8 cellular contexts compared by ENCODE assay signal in genomic region chr9:111483862-111484563, GRCh38. TPM values are rescaled to one million over a fixed set of nuclear protein-coding genes. Genes with fewer than 3 reads are reported as not detected.
A peak's percentile ranks its signal among the peaks of the same experiment; 100 is the strongest.
DNase-seq lines count a peak whose midpoint lies in the region; ATAC-seq and TF ChIP-seq lines count a peak whose summit lies in the region.

ECPAS (minus strand) TSS chr9:111484383; CDS start chr9:111472918, 11,465 bp downstream.

- H3K4me3 ChIP-seq in Caco-2 (ENCODE audit: low read depth, low read length) (peak within 1 kb of the TSS; percentile 53), HL-60 (replicated peaks; ENCODE audit: insufficient read depth, low read length) (peak within 1 kb of the TSS; percentile 87), fibroblast of lung (replicated peaks in 1 of 4; ENCODE audit: control extremely low read depth in 1 of 4, insufficient read depth in 1 of 4, low read depth in 3 of 4, low read length in 4 of 4) (peak within 1 kb of the TSS; percentile 70 to 97 (median 80))
- H3K4me3 ChIP-seq in naive thymus-derived CD4-positive, alpha-beta T cell (ENCODE audit: low read length): peak within 1 kb of the TSS; percentile 66

- CTCF ChIA-PET in Caco-2 (lab: Charles Lee): no interaction called here
- CTCF ChIA-PET in naive thymus-derived CD4-positive, alpha-beta T cell (lab: Charles Lee): no interaction called here

- H3K79me2 ChIP-seq in fibroblast of lung (ENCODE audit: control insufficient read depth, insufficient read depth, low read length): peaks cover 41% of the 10 kb centered on the region

- H4K20me1 ChIP-seq in fibroblast of lung (ENCODE audit: control insufficient read depth, extremely low read depth, insufficient read depth, low read length): no peaks in the 10 kb centered on the region

- peak within 1 kb of the TSS; percentile 70 for H3K27ac Mint-ChIP-seq in Caco-2 (ENCODE audit: unreplicated experiment)
- H3K27ac Mint-ChIP-seq in activated T-helper 2 cell treated with anti-CD3 and anti-CD28 coated beads, Interferon-gamma antibody, Interleukin-2, Interleukin-4, amounts not matched to agents 10 μg/mL and 5 μg/mL and 100 μg/mL, durations not matched to agents 14 hours and 24 hours and 36 hours: peak within 1 kb of the TSS; percentile 82
- H3K27ac Mint-ChIP-seq in naive thymus-derived CD4-positive, alpha-beta T cell: peak within 1 kb of the TSS; percentile 60 to 92 (median 85)
- peak within 1 kb of the TSS; percentile 87 for H3K27ac Mint-ChIP-seq in stimulated activated memory B cell treated with anti-CD40 and anti-IgM and Interleukin-4, amounts not matched to agents 10 μg/mL and 1 μg/mL and 100 μg/mL, for 72 hours

- TF ChIP-seq CTCF in Caco-2 (IDR thresholded peaks at IDR 0.05; ENCODE audit: insufficient read depth in 1 of 2, low read depth in 1 of 2, low read length in 1 of 2, severe bottlenecking in 1 of 2, unreplicated experiment in 1 of 2): no peak
- TF ChIP-seq CTCF in HL-60 (IDR thresholded peaks at IDR 0.05; ENCODE audit: insufficient read depth, low read length): no peak
- no peak for TF ChIP-seq CTCF in fibroblast of lung (conservative IDR thresholded peaks at IDR 0.05 in 1 of 2, IDR thresholded peaks at IDR 0.05 in 1 of 2; ENCODE audit: low read depth in 1 of 2, low read length in 2 of 2)

- DNase-seq in Caco-2 (peak; percentile 87 to 88), HL-60 (ENCODE audit: low read depth in 1 of 2, low spot score in 1 of 2) (peak; percentile 55 to 77), RPMI7951 (ENCODE audit: low read depth) (peak; percentile 83), fibroblast of lung (ENCODE audit: low read depth in 2 of 2) (peak; percentile 81 to 83)
- DNase-seq in activated T-helper 2 cell treated with anti-CD3 and anti-CD28 coated beads, Interferon-gamma antibody, Interleukin-2, Interleukin-4, amounts not matched to agents 10 μg/mL and 5 μg/mL and 100 μg/mL, durations not matched to agents 14 hours and 24 hours and 36 hours (ENCODE audit: low spot score): peak; percentile 59
- peak; percentile 53 to 78 (median 62) for DNase-seq in naive thymus-derived CD4-positive, alpha-beta T cell

- H3K36me3 ChIP-seq in Caco-2 (ENCODE audit: control insufficient read depth, insufficient read depth, low read length) (no peaks in the 10 kb centered on the region), fibroblast of lung (ENCODE audit: control insufficient read depth, insufficient read depth, low read length) (no peaks in the 10 kb centered on the region)
- peaks cover 0 to 4% (median 0%) of the 10 kb centered on the region in 3 experiments for H3K36me3 ChIP-seq in naive thymus-derived CD4-positive, alpha-beta T cell (ENCODE audit: control insufficient read depth in 2 of 3, insufficient read depth in 3 of 3, low read length in 3 of 3)

- intact Hi-C loops in Caco-2 (cut with micrococcal nuclease; ENCODE audit: unreplicated experiment): loop anchor here (5.0 to 10.0 kb wide), 3 partner anchors 42 to 211 kb away; partner anchors contain the start of gene PTGR1
- intact Hi-C loops in activated T-helper 2 cell treated with anti-CD3 and anti-CD28 coated beads, Interferon-gamma antibody, Interleukin-2, Interleukin-4, amounts not matched to agents 10 μg/mL and 5 μg/mL and 100 μg/mL, durations not matched to agents 14 hours and 24 hours and 36 hours (cut with micrococcal nuclease): loop anchor here (2.0 to 5.0 kb wide), 6 partner anchors 41 to 1227 kb away; partner anchors contain the start of genes DNAJC25, GNG10, PTGR1 and TXN
- intact Hi-C loops in naive thymus-derived CD4-positive, alpha-beta T cell (cut with micrococcal nuclease): loop anchor here (1.0 to 10.0 kb wide), 21 partner anchors 41 to 1927 kb away; partner anchors contain the start of genes KIAA1958 (in 2 of the 2), PTBP3 (in 2 of the 2), PTGR1 (in 2 of the 2) and ZNF483 (in 2 of the 2)

- H3K9me3 Mint-ChIP-seq in Caco-2 (ENCODE audit: unreplicated experiment): no peaks in the 10 kb centered on the region
- H3K9me3 Mint-ChIP-seq in activated T-helper 2 cell treated with anti-CD3 and anti-CD28 coated beads, Interferon-gamma antibody, Interleukin-2, Interleukin-4, amounts not matched to agents 10 μg/mL and 5 μg/mL and 100 μg/mL, durations not matched to agents 14 hours and 24 hours and 36 hours: no peaks in the 10 kb centered on the region
- no peaks in the 10 kb centered on the region for H3K9me3 Mint-ChIP-seq in naive thymus-derived CD4-positive, alpha-beta T cell
- no peaks in the 10 kb centered on the region for H3K9me3 Mint-ChIP-seq in stimulated activated memory B cell treated with anti-CD40 and anti-IgM and Interleukin-4, amounts not matched to agents 10 μg/mL and 1 μg/mL and 100 μg/mL, for 72 hours

- H3K27me3 ChIP-seq in Caco-2 (replicated peaks; ENCODE audit: control insufficient read depth, insufficient read depth, low read length): no peaks in the 10 kb centered on the region
- H3K27me3 ChIP-seq in HL-60 (ENCODE audit: insufficient read depth, poor library complexity, severe bottlenecking): no peaks in the 10 kb centered on the region
- H3K27me3 ChIP-seq in fibroblast of lung (ENCODE audit: control insufficient read depth, insufficient read depth, low read length): no peaks in the 10 kb centered on the region
- no peaks in the 10 kb centered on the region for H3K27me3 ChIP-seq in naive thymus-derived CD4-positive, alpha-beta T cell (ENCODE audit: control insufficient read depth in 2 of 2, insufficient read depth in 2 of 2, low read length in 2 of 2)

- ATAC-seq in GM19467 (IDR thresholded peaks at IDR 0.05; ENCODE audit: unreplicated experiment): peak; percentile 51
- peak; percentile 74 for ATAC-seq in naive thymus-derived CD4-positive, alpha-beta T cell
- ATAC-seq in stimulated activated memory B cell treated with anti-CD40 and anti-IgM and Interleukin-4, amounts not matched to agents 10 μg/mL and 1 μg/mL and 100 μg/mL, for 72 hours: peak; percentile 85

- peak within 1 kb of the TSS; percentile 98 for H3K4me2 ChIP-seq in fibroblast of lung (ENCODE audit: extremely low read depth, insufficient read depth, low read length)

- no peaks in the 10 kb centered on the region for H3K27me3 Mint-ChIP-seq in Caco-2 (ENCODE audit: insufficient read depth, unreplicated experiment)
- peaks cover 9% of the 10 kb centered on the region for H3K27me3 Mint-ChIP-seq in activated T-helper 2 cell treated with anti-CD3 and anti-CD28 coated beads, Interferon-gamma antibody, Interleukin-2, Interleukin-4, amounts not matched to agents 10 μg/mL and 5 μg/mL and 100 μg/mL, durations not matched to agents 14 hours and 24 hours and 36 hours (ENCODE audit: low read depth)
- H3K27me3 Mint-ChIP-seq in naive thymus-derived CD4-positive, alpha-beta T cell: peaks cover 0 to 13% (median 5%) of the 10 kb centered on the region in 5 donors
- no peaks in the 10 kb centered on the region for H3K27me3 Mint-ChIP-seq in stimulated activated memory B cell treated with anti-CD40 and anti-IgM and Interleukin-4, amounts not matched to agents 10 μg/mL and 1 μg/mL and 100 μg/mL, for 72 hours

- peak within 1 kb of the TSS; percentile 85 for H3K4me3 Mint-ChIP-seq in Caco-2 (ENCODE audit: unreplicated experiment)
- peak within 1 kb of the TSS; percentile 84 for H3K4me3 Mint-ChIP-seq in activated T-helper 2 cell treated with anti-CD3 and anti-CD28 coated beads, Interferon-gamma antibody, Interleukin-2, Interleukin-4, amounts not matched to agents 10 μg/mL and 5 μg/mL and 100 μg/mL, durations not matched to agents 14 hours and 24 hours and 36 hours (ENCODE audit: low read depth)
- H3K4me3 Mint-ChIP-seq in naive thymus-derived CD4-positive, alpha-beta T cell: peak within 1 kb of the TSS; percentile 69 to 93 (median 88)
- peak within 1 kb of the TSS; percentile 88 for H3K4me3 Mint-ChIP-seq in stimulated activated memory B cell treated with anti-CD40 and anti-IgM and Interleukin-4, amounts not matched to agents 10 μg/mL and 1 μg/mL and 100 μg/mL, for 72 hours

- H3K4me1 Mint-ChIP-seq in Caco-2 (ENCODE audit: low read depth, unreplicated experiment): peaks cover 11% of the 10 kb centered on the region
- H3K4me1 Mint-ChIP-seq in activated T-helper 2 cell treated with anti-CD3 and anti-CD28 coated beads, Interferon-gamma antibody, Interleukin-2, Interleukin-4, amounts not matched to agents 10 μg/mL and 5 μg/mL and 100 μg/mL, durations not matched to agents 14 hours and 24 hours and 36 hours (ENCODE audit: low read depth): peaks cover 23% of the 10 kb centered on the region
- H3K4me1 Mint-ChIP-seq in naive thymus-derived CD4-positive, alpha-beta T cell: peaks cover 16 to 31% (median 28%) of the 10 kb centered on the region in 7 donors
- H3K4me1 Mint-ChIP-seq in stimulated activated memory B cell treated with anti-CD40 and anti-IgM and Interleukin-4, amounts not matched to agents 10 μg/mL and 1 μg/mL and 100 μg/mL, for 72 hours: peaks cover 22% of the 10 kb centered on the region

- peak within 1 kb of the TSS; percentile 84 for H3K9ac ChIP-seq in fibroblast of lung (ENCODE audit: insufficient read depth, low read length)

- POLR2A ChIA-PET in Caco-2 (lab: Charles Lee): interaction anchor here (0.6 kb wide), 1 partner anchor 30 kb away, joined by 3 read pairs; no protein-coding TSS in a partner anchor
- POLR2A ChIA-PET in naive thymus-derived CD4-positive, alpha-beta T cell (lab: Charles Lee): interaction anchor here (0.9 to 2.4 kb wide), 6 partner anchors 40 to 178 kb away, joined by 3 to 11 read pairs (median 4); partner anchors contain the start of genes DNAJC25, GNG10 and ZNF483

- no peaks in the 10 kb centered on the region for H3K9me3 ChIP-seq in Caco-2
- no peaks in the 10 kb centered on the region for H3K9me3 ChIP-seq in fibroblast of lung (ENCODE audit: control insufficient read depth, insufficient read depth, low read depth, low read length)
- H3K9me3 ChIP-seq in naive thymus-derived CD4-positive, alpha-beta T cell (ENCODE audit: control insufficient read depth in 2 of 3, low read length in 3 of 3): no peaks in the 10 kb centered on the region

- H3K36me3 Mint-ChIP-seq in Caco-2 (ENCODE audit: insufficient read depth, unreplicated experiment): peaks cover 6% of the 10 kb centered on the region
- peaks cover 18% of the 10 kb centered on the region for H3K36me3 Mint-ChIP-seq in activated T-helper 2 cell treated with anti-CD3 and anti-CD28 coated beads, Interferon-gamma antibody, Interleukin-2, Interleukin-4, amounts not matched to agents 10 μg/mL and 5 μg/mL and 100 μg/mL, durations not matched to agents 14 hours and 24 hours and 36 hours (ENCODE audit: low read depth)
- peaks cover 0 to 4% (median 0%) of the 10 kb centered on the region in 5 donors for H3K36me3 Mint-ChIP-seq in naive thymus-derived CD4-positive, alpha-beta T cell
- H3K36me3 Mint-ChIP-seq in stimulated activated memory B cell treated with anti-CD40 and anti-IgM and Interleukin-4, amounts not matched to agents 10 μg/mL and 1 μg/mL and 100 μg/mL, for 72 hours: no peaks in the 10 kb centered on the region

- BruUV-seq in Caco-2 (replicated peaks; lab: Mats Ljungman, UMichigan): no TSS peak

- H2AFZ ChIP-seq in fibroblast of lung (ENCODE audit: low read length): peak within 1 kb of the TSS; percentile 96

- H3K4me1 ChIP-seq in Caco-2 (0 out of 2 replicates have a peak, but pooled peaks cover 14% of the 10 kb centered on the region), fibroblast of lung (ENCODE audit: control insufficient read depth, extremely low read depth, insufficient read depth, low read length) (peaks cover 4% of the 10 kb centered on the region)
- peaks cover 0 to 8% of the 10 kb centered on the region in 2 donors for H3K4me1 ChIP-seq in naive thymus-derived CD4-positive, alpha-beta T cell (ENCODE audit: control insufficient read depth in 2 of 2, insufficient read depth in 2 of 2, low read length in 2 of 2)

- H3K27ac ChIP-seq in HL-60 (replicated peaks) (peak within 1 kb of the TSS; percentile 88), fibroblast of lung (ENCODE audit: insufficient read depth, low read length) (peak within 1 kb of the TSS; percentile 79)
- H3K27ac ChIP-seq in naive thymus-derived CD4-positive, alpha-beta T cell (ENCODE audit: low read depth, low read length): peak within 1 kb of the TSS; percentile 74

RNA-seq across cellular contexts. Expression of gene ECPAS, which starts in this region (rescaled TPM):
- 66.8 and 77.0 TPM in 2 replicates for total RNA-seq in Caco-2 (2022)
- total RNA-seq in RPMI7951 (2014; rRNA removed; shearing (Covaris generic)): 40.6 and 49.5 TPM in 2 replicates
- 96.8 and 107 TPM in 2 replicates for total RNA-seq in activated T-helper 2 cell treated with anti-CD3 and anti-CD28 coated beads, Interferon-gamma antibody, Interleukin-2, Interleukin-4, amounts not matched to agents 10 μg/mL and 5 μg/mL and 100 μg/mL, durations not matched to agents 14 hours and 24 hours and 36 hours
- 107 and 140 TPM in 2 replicates for total RNA-seq in fibroblast of lung
- polyA plus RNA-seq in fibroblast of lung: 42.1 and 42.9 TPM in 2 replicates
- polyA plus RNA-seq in fibroblast of lung (2012): 52.6 and 52.7 TPM in 2 replicates
- polyA minus RNA-seq in fibroblast of lung (ENCODE audit: low replicate concordance): 40.6 and 62.0 TPM in 2 replicates
- 10 to 100 TPM; 35.4 to 86.1 (median 49.2) TPM for total RNA-seq in naive thymus-derived CD4-positive, alpha-beta T cell
- polyA plus RNA-seq in naive thymus-derived CD4-positive, alpha-beta T cell: 10 to 100 TPM in 1 of 2 donors, 1 to 10 TPM in 1; 6.8 to 13.4 TPM

Comparison
In these comparisons a context has a peak if more than half of its experiments do, and no peak if none do; other contexts are left out.
1. Peak in every context shown above with its lines: DNase-seq, ATAC-seq, H3K4me3 ChIP-seq and H3K27ac ChIP-seq.